14 cellular contexts compared by ENCODE assay signal in genomic region chr1:44707112-44707881, GRCh38. TPM values are rescaled to one million over a fixed set of nuclear protein-coding genes. Genes with fewer than 3 reads are reported as not detected.
A peak's percentile ranks its signal among the peaks of the same experiment; 100 is the strongest.
DNase-seq lines count a peak whose midpoint lies in the region; ATAC-seq, FAIRE-seq and TF ChIP-seq lines count a peak whose summit lies in the region.
"Had no signal": no experiment of that assay in that cellular context is flagged by ENCODE, and none has a peak within 500 bp of the region (broad histone marks: within the 10 kb centered on the region; RNA-seq: fewer than 3 reads in every experiment).

No MANE protein-coding gene starts in this region.

- H3K27ac Mint-ChIP-seq in astrocyte (ENCODE audit: unreplicated experiment) (peak overlapping the region; percentile 93), mesothelial cell of epicardium (no peak overlapping the region)
- H3K27ac Mint-ChIP-seq: activated CD4-positive, alpha-beta memory T cell treated with anti-CD3 and anti-CD28 coated beads, Interleukin-2, amount 10 ng/mL, durations not matched to agents 7 days and 5 days; brain had no signal

- peaks cover 2% of the 10 kb centered on the region for H3K27me3 Mint-ChIP-seq in astrocyte (ENCODE audit: low read depth, unreplicated experiment)
- H3K27me3 Mint-ChIP-seq in mesothelial cell of epicardium (ENCODE audit: low read depth): peaks cover 2% of the 10 kb centered on the region
- H3K27me3 Mint-ChIP-seq: brain had no signal

- H3K36me3 ChIP-seq in astrocyte (ENCODE audit: insufficient read depth, low read length): no peaks in the 10 kb centered on the region
- H3K36me3 ChIP-seq: heart right ventricle had no signal

- peak; percentile 94 for FAIRE-seq in astrocyte (lab: Jason Lieb, UNC)

- no peaks in the 10 kb centered on the region for H4K20me1 ChIP-seq in astrocyte (ENCODE audit: insufficient read depth, low read length)

- H3K9me3 Mint-ChIP-seq in astrocyte (ENCODE audit: unreplicated experiment) (peaks cover 3% of the 10 kb centered on the region), mesothelial cell of epicardium (peaks cover 13% of the 10 kb centered on the region)
- H3K9me3 Mint-ChIP-seq: activated CD4-positive, alpha-beta memory T cell treated with anti-CD3 and anti-CD28 coated beads, Interleukin-2, amount 10 ng/mL, durations not matched to agents 7 days and 5 days; CD8-positive, alpha-beta memory T cell had no signal

- no peak for ATAC-seq in GM21737 (IDR thresholded peaks at IDR 0.05; ENCODE audit: unreplicated experiment)

- H3K4me1 Mint-ChIP-seq in astrocyte (ENCODE audit: low read depth, unreplicated experiment) (peaks cover 18% of the 10 kb centered on the region), mesothelial cell of epicardium (no peaks in the 10 kb centered on the region)
- H3K4me1 Mint-ChIP-seq: brain had no signal

- TF ChIP-seq CTCF in astrocyte (IDR thresholded peaks at IDR 0.05; ENCODE audit: insufficient read depth, low read depth, low read length) (no peak), mesothelial cell of epicardium (IDR thresholded peaks at IDR 0.05; ENCODE audit: unreplicated experiment) (no peak)

- H3K4me3 ChIP-seq in astrocyte (ENCODE audit: insufficient read depth, low read depth, low read length): no peak overlapping the region

- peaks cover 12% of the 10 kb centered on the region for H3K4me1 ChIP-seq in astrocyte (ENCODE audit: insufficient read depth, low read length)

- no peak overlapping the region for H2AFZ ChIP-seq in astrocyte (ENCODE audit: low read depth, low read length)

- peak overlapping the region; percentile 44 for H3K9ac ChIP-seq in astrocyte (ENCODE audit: low read length)

- H3K9me3 ChIP-seq in astrocyte (ENCODE audit: insufficient read depth, low read depth, low read length): peaks cover 3% of the 10 kb centered on the region
- H3K9me3 ChIP-seq: heart right ventricle had no signal

- H3K79me2 ChIP-seq in astrocyte (ENCODE audit: insufficient read depth, low read length): no peaks in the 10 kb centered on the region

- peak overlapping the region; percentile 63 for H3K27ac ChIP-seq in astrocyte (ENCODE audit: low read depth, low read length)
- H3K27ac ChIP-seq: heart right ventricle had no signal

- DNase-seq in AG08396 (ENCODE audit: low spot score) (peak; percentile 82), HS-27A (ENCODE audit: low read depth) (peak; percentile 81), astrocyte (ENCODE audit: low read depth) (peak; percentile 94), islet precursor cell (peak; percentile 83), GF-D8 (lab: John Stamatoyannopoulos, UW) (no peak), NCI-H1694 treated with DMSO at 0.1 percent for 48 hours (lab: John Stamatoyannopoulos, UW) (no peak), mesothelial cell of epicardium (ENCODE audit: low spot score in 2 of 2, unreplicated experiment in 2 of 2) (no peak)
- DNase-seq: activated CD4-positive, alpha-beta memory T cell treated with anti-CD3 and anti-CD28 coated beads, Interleukin-2, amount 10 ng/mL, durations not matched to agents 7 days and 5 days; GOT3; NCI-H2081 had no signal

- H3K4me2 ChIP-seq in astrocyte (ENCODE audit: low read length): peak overlapping the region; percentile 52

- peaks cover 2% of the 10 kb centered on the region for H3K36me3 Mint-ChIP-seq in astrocyte (ENCODE audit: low read depth, unreplicated experiment)
- peaks cover 8% of the 10 kb centered on the region for H3K36me3 Mint-ChIP-seq in mesothelial cell of epicardium
- H3K36me3 Mint-ChIP-seq: brain; CD8-positive, alpha-beta memory T cell had no signal

- H3K27me3 ChIP-seq in astrocyte (ENCODE audit: insufficient read depth, low read length): no peaks in the 10 kb centered on the region

- H3K4me3 Mint-ChIP-seq in astrocyte (ENCODE audit: unreplicated experiment) (no peak overlapping the region), mesothelial cell of epicardium (no peak overlapping the region)
- H3K4me3 Mint-ChIP-seq: brain had no signal

RNA-seq across cellular contexts. Expression of gene RNU5D-1, which starts 23.7 kb away (rescaled TPM):
- total RNA-seq in astrocyte (not detected in 2 replicates), mesothelial cell of epicardium (not detected in 3 replicates)
- total RNA-seq: activated CD4-positive, alpha-beta memory T cell treated with anti-CD3 and anti-CD28 coated beads, Interleukin-2, amount 10 ng/mL, durations not matched to agents 7 days and 5 days; CD8-positive, alpha-beta memory T cell; heart right ventricle had no signal

RNA-seq across cellular contexts. Expression of gene KIF2C, which starts 32.3 kb away (rescaled TPM):
- 1.9 and 3.2 TPM in 2 replicates for total RNA-seq in astrocyte
- 17.1 to 20.4 TPM (median 18.2 TPM) in 3 replicates for total RNA-seq in mesothelial cell of epicardium

RNA-seq across cellular contexts. Expression of gene ARMH1, which starts 32.8 kb away (rescaled TPM):
- 2.5 and 4.8 TPM in 2 replicates for total RNA-seq in astrocyte
- 14.9 to 19.1 TPM (median 17.9 TPM) in 3 replicates for total RNA-seq in mesothelial cell of epicardium

RNA-seq across cellular contexts. Expression of gene TMEM53, which starts 33.0 kb away (rescaled TPM):
- total RNA-seq in astrocyte: 5.8 and 7.3 TPM in 2 replicates
- 8.9 to 9.9 TPM (median 9.8 TPM) in 3 replicates for total RNA-seq in mesothelial cell of epicardium

Comparison
In these comparisons a context has a peak if more than half of its experiments do, and no peak if none do; other contexts are left out.
1. DNase-seq: peak in AG08396 (single experiment), HS-27A (single experiment), astrocyte (single experiment) and islet precursor cell (single experiment); none in GF-D8 (single experiment), NCI-H1694 treated with DMSO at 0.1 percent for 48 hours (single experiment) and mesothelial cell of epicardium (0 of 2).